ENCODE assay signal across 8 cellular contexts in genomic region chr6:21003780-21004541, GRCh38.
DNase-seq lines count a peak whose midpoint lies in the region; ATAC-seq, FAIRE-seq and TF ChIP-seq lines count a peak whose summit lies in the region.

No MANE protein-coding gene starts in this region.

- H3K27ac ChIP-seq in MM.1S (ENCODE audit: low read length), result peak overlapping the region; percentile 9; the same call in 1 of the 2 replicates
- no peak overlapping the region for H3K27ac ChIP-seq in fibroblast of lung (ENCODE audit: insufficient read depth, low read length)

- TF ChIP-seq CTCF in MM.1S (IDR thresholded peaks at IDR 0.05; ENCODE audit: low read length), result no peak
- no peak for TF ChIP-seq CTCF in fibroblast of lung (conservative IDR thresholded peaks at IDR 0.05 in 1 of 2, IDR thresholded peaks at IDR 0.05 in 1 of 2; ENCODE audit: low read depth in 1 of 2, low read length in 2 of 2)

- no peak overlapping the region for H3K4me3 ChIP-seq in MM.1S (ENCODE audit: low read length)
- H3K4me3 ChIP-seq in fibroblast of lung (replicated peaks in 1 of 4; ENCODE audit: control extremely low read depth in 1 of 4, insufficient read depth in 1 of 4, low read depth in 3 of 4, low read length in 4 of 4), result no peak overlapping the region

- H3K79me2 ChIP-seq in MM.1S (ENCODE audit: low read length), result no peaks in the 10 kb centered on the region
- no peaks in the 10 kb centered on the region for H3K79me2 ChIP-seq in fibroblast of lung (ENCODE audit: control insufficient read depth, insufficient read depth, low read length)

- H4K20me1 ChIP-seq in MM.1S (ENCODE audit: insufficient read depth, low read length) (no peaks in the 10 kb centered on the region), fibroblast of lung (ENCODE audit: control insufficient read depth, extremely low read depth, insufficient read depth, low read length) (no peaks in the 10 kb centered on the region)

- no peaks in the 10 kb centered on the region for H3K27me3 ChIP-seq in MM.1S (replicated peaks; ENCODE audit: insufficient read depth, low read length)
- H3K27me3 ChIP-seq in fibroblast of lung (ENCODE audit: control insufficient read depth, insufficient read depth, low read length), result no peaks in the 10 kb centered on the region

- H3K4me1 ChIP-seq in MM.1S (ENCODE audit: low read length), result peaks cover 9% of the 10 kb centered on the region
- peaks cover 8% of the 10 kb centered on the region for H3K4me1 ChIP-seq in fibroblast of lung (ENCODE audit: control insufficient read depth, extremely low read depth, insufficient read depth, low read length)

- no peak for ATAC-seq in left colon

- H3K9me3 ChIP-seq in MM.1S (replicated peaks; ENCODE audit: insufficient read depth, low read length) (no peaks in the 10 kb centered on the region), fibroblast of lung (ENCODE audit: control insufficient read depth, insufficient read depth, low read depth, low read length) (no peaks in the 10 kb centered on the region)

- intact Hi-C loops in left colon (cut with DNase I, micrococcal nuclease), result no loop called here

- FAIRE-seq in GM12892 (lab: Jason Lieb, UNC), result peak; percentile 50
- peak; percentile 93 for FAIRE-seq in H54 (lab: Jason Lieb, UNC)

- TF ChIP-seq POLR2A in GM12892 (IDR thresholded peaks at IDR 0.05; ENCODE audit: low read depth, low read length) (no peak), H54 (IDR thresholded peaks at IDR 0.05; ENCODE audit: low read depth, low read length) (no peak)

- DNase-seq in GM12892 (ENCODE audit: insufficient read length) (no peak), H54 (ENCODE audit: insufficient read length, low spot score) (no peak), MM.1S (peak; percentile 29), fibroblast of lung (ENCODE audit: low read depth in 2 of 2) (peak; percentile 82 to 93), left colon (no peak), activated gamma-delta T cell (lab: John Stamatoyannopoulos, UW) (no peak), D341Med (ENCODE audit: low spot score) (no peak), NCI-H128 (lab: John Stamatoyannopoulos, UW; ENCODE audit: unreplicated experiment) (no peak)

- H3K36me3 ChIP-seq in MM.1S (replicated peaks; ENCODE audit: insufficient read depth, low read length), result no peaks in the 10 kb centered on the region
- H3K36me3 ChIP-seq in fibroblast of lung (ENCODE audit: control insufficient read depth, insufficient read depth, low read length), result no peaks in the 10 kb centered on the region

- H2AFZ ChIP-seq in MM.1S (ENCODE audit: low read length) (no peak overlapping the region), fibroblast of lung (ENCODE audit: low read length) (no peak overlapping the region)

- no peak overlapping the region; the same call in 1 of the 2 replicates for H3K9ac ChIP-seq in MM.1S (ENCODE audit: low read length)
- H3K9ac ChIP-seq in fibroblast of lung (ENCODE audit: insufficient read depth, low read length), result no peak overlapping the region

- H3K4me2 ChIP-seq in MM.1S (ENCODE audit: low read depth, low read length) (peak overlapping the region; percentile 45; the same call in 1 of the 2 replicates), fibroblast of lung (ENCODE audit: extremely low read depth, insufficient read depth, low read length) (peak overlapping the region; percentile 11)

- no peaks in the 10 kb centered on the region; the same call in 1 of the 2 replicates for H3F3A ChIP-seq in MM.1S (ENCODE audit: insufficient read depth, low read length)

- H3K9me2 ChIP-seq in MM.1S (replicated peaks; ENCODE audit: insufficient read depth, low read length), result no peaks in the 10 kb centered on the region

Comparison
In these comparisons a context has a peak if more than half of its experiments do, and no peak if none do; other contexts are left out.
1. DNase-seq: peak in MM.1S (single experiment) and fibroblast of lung (2 of 2); none in GM12892 (single experiment), H54 (single experiment), left colon (0 of 2), activated gamma-delta T cell (single experiment), D341Med (single experiment) and NCI-H128 (single experiment).